Comparison of ENCODE assay signal across 8 cellular contexts in genomic region chr6:7236312-7237209, GRCh38.
DNase-seq lines count a peak whose midpoint lies in the region; ATAC-seq and TF ChIP-seq lines count a peak whose summit lies in the region.

No MANE protein-coding gene starts in this region.

- no peaks in the 10 kb centered on the region for H3K36me3 ChIP-seq in MM.1S (replicated peaks; ENCODE audit: insufficient read depth, low read length)

- no peak overlapping the region for H2AFZ ChIP-seq in MM.1S (ENCODE audit: low read length)

- H3K27me3 Mint-ChIP-seq in endothelial cell (ENCODE audit: unreplicated experiment): peaks cover 3% of the 10 kb centered on the region

- peak; percentile 20 for DNase-seq in COLO668 (lab: John Stamatoyannopoulos, UW; ENCODE audit: unreplicated experiment)
- peak; percentile 18 for DNase-seq in MM.1S
- peak; percentile 66 for DNase-seq in kidney tubule cell (ENCODE audit: low spot score)
- no peak for DNase-seq in NCI-H1092 (lab: John Stamatoyannopoulos, UW)
- no peak for DNase-seq in T-helper 9 cell
- no peak for DNase-seq in endothelial cell (ENCODE audit: low spot score)
- DNase-seq in NCI-H2081 (lab: John Stamatoyannopoulos, UW): no peak

- peaks cover 6% of the 10 kb centered on the region for H3K4me1 Mint-ChIP-seq in endothelial cell (ENCODE audit: unreplicated experiment)

- H3K27me3 ChIP-seq in MM.1S (replicated peaks; ENCODE audit: insufficient read depth, low read length): no peaks in the 10 kb centered on the region

- H3K4me3 Mint-ChIP-seq in endothelial cell (ENCODE audit: unreplicated experiment): no peak overlapping the region

- H4K20me1 ChIP-seq in MM.1S (ENCODE audit: insufficient read depth, low read length): no peaks in the 10 kb centered on the region

- peak overlapping the region; percentile 47 for H3K27ac ChIP-seq in MM.1S (ENCODE audit: low read length)

- H3K9me3 ChIP-seq in MM.1S (replicated peaks; ENCODE audit: insufficient read depth, low read length): no peaks in the 10 kb centered on the region

- H3K4me1 ChIP-seq in MM.1S (ENCODE audit: low read length): peaks cover 16% of the 10 kb centered on the region

- no peak overlapping the region for H3K4me3 ChIP-seq in MM.1S (ENCODE audit: low read length)

- 0 out of 2 replicates have a peak, but pooled peaks cover 2% of the 10 kb centered on the region for H3F3A ChIP-seq in MM.1S (ENCODE audit: insufficient read depth, low read length)

- peak; percentile 50 for ATAC-seq in GM21381 (IDR thresholded peaks at IDR 0.05; ENCODE audit: unreplicated experiment)

- TF ChIP-seq CTCF in MM.1S (IDR thresholded peaks at IDR 0.05; ENCODE audit: low read length): no peak
- no peak for TF ChIP-seq CTCF in endothelial cell (IDR thresholded peaks at IDR 0.05; ENCODE audit: unreplicated experiment)

- H3K79me2 ChIP-seq in MM.1S (ENCODE audit: low read length): no peaks in the 10 kb centered on the region

- H3K27ac Mint-ChIP-seq in endothelial cell (ENCODE audit: unreplicated experiment): no peak overlapping the region

- H3K9me2 ChIP-seq in MM.1S (replicated peaks; ENCODE audit: insufficient read depth, low read length): no peaks in the 10 kb centered on the region

- H3K4me2 ChIP-seq in MM.1S (ENCODE audit: low read depth, low read length): peak overlapping the region; percentile 27; the same call in 1 of the 2 replicates

- H3K36me3 Mint-ChIP-seq in endothelial cell (ENCODE audit: low read depth, unreplicated experiment): peaks cover 37% of the 10 kb centered on the region

- no peak overlapping the region; the same call in 1 of the 2 replicates for H3K9ac ChIP-seq in MM.1S (ENCODE audit: low read length)

- H3K9me3 Mint-ChIP-seq in endothelial cell (ENCODE audit: unreplicated experiment): no peaks in the 10 kb centered on the region

Comparison
In these comparisons a context has a peak if more than half of its experiments do, and no peak if none do; other contexts are left out.
1. DNase-seq: peak in COLO668 (single experiment), MM.1S (single experiment) and kidney tubule cell (single experiment); none in NCI-H1092 (single experiment), T-helper 9 cell (single experiment), endothelial cell (single experiment) and NCI-H2081 (0 of 2).